20 cellular contexts compared by ENCODE assay signal in the genomic region with DNA sequence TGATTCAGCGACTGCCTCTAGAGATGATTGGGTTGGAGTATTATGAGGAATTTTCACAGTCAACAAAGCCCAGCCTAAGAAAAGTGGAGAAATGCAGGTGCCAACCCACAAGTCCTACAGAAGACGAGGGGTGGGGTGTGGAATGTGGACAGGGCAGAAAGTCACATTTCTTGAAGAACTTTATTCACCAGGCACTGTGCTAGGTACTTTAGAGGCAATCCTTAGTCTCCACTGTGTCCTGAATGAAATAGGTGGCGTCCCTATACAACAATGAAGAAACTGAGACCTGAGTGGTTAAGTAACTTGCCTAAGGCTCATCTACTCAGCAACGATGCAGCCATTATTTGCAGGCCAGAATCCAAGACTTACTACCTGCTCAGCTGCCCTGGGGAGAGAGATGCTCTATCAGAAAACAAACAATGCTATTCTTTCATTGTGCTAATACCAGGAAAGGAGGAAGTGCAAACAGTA.
DNase-seq lines count a peak whose midpoint lies in the region; ATAC-seq, FAIRE-seq and TF ChIP-seq lines count a peak whose summit lies in the region.
"Had no signal": no experiment of that assay in that cellular context is flagged by ENCODE, and none has a peak within 500 bp of the region (broad histone marks: within the 10 kb centered on the region; RNA-seq: fewer than 3 reads in every experiment).

No MANE protein-coding gene starts in this region.

- peaks cover 0 to 5% of the 10 kb centered on the region in 2 donors for H3K27me3 Mint-ChIP-seq in T-cell

- no peaks in the 10 kb centered on the region for H3K9me3 ChIP-seq in breast epithelium
- H3K9me3 ChIP-seq in suprapubic skin = no peaks in the 10 kb centered on the region
- H3K9me3 ChIP-seq: heart right ventricle, spleen had no signal

- H3K36me3 Mint-ChIP-seq in T-cell = no peaks in the 10 kb centered on the region
- H3K36me3 Mint-ChIP-seq: IgD-negative memory B cell had no signal

- no peak for TF ChIP-seq EP300 in suprapubic skin (IDR thresholded peaks at IDR 0.05)

- no peak overlapping the region for H3K27ac Mint-ChIP-seq in T-cell
- H3K27ac Mint-ChIP-seq: IgD-negative memory B cell had no signal

- TF ChIP-seq POLR2A in GM12891 (IDR thresholded peaks at IDR 0.05; ENCODE audit: low read depth, low read length) = no peak
- TF ChIP-seq POLR2A in breast epithelium (IDR thresholded peaks at IDR 0.05) = no peak
- TF ChIP-seq POLR2A in suprapubic skin (IDR thresholded peaks at IDR 0.05) = no peak

- H3K4me1 Mint-ChIP-seq in T-cell = no peaks in the 10 kb centered on the region
- H3K4me1 Mint-ChIP-seq: central memory CD8-positive, alpha-beta T cell had no signal

- peaks cover 0 to 4% of the 10 kb centered on the region in 2 donors for H3K4me1 ChIP-seq in breast epithelium
- peaks cover 13% of the 10 kb centered on the region for H3K4me1 ChIP-seq in suprapubic skin
- H3K4me1 ChIP-seq: heart right ventricle, spleen had no signal

- no peak overlapping the region for H3K4me3 Mint-ChIP-seq in T-cell
- H3K4me3 Mint-ChIP-seq: central memory CD8-positive, alpha-beta T cell; IgD-negative memory B cell had no signal

- TF ChIP-seq CTCF in breast epithelium (IDR thresholded peaks at IDR 0.05) (no peak), suprapubic skin (IDR thresholded peaks at IDR 0.05) (no peak)

- intact Hi-C loops in breast epithelium (cut with DNase I; ENCODE audit: low total_unique reads) = no loop called here

- no peak for DNase-seq in GM12891 (ENCODE audit: insufficient read length, low spot score)
- DNase-seq in breast epithelium (ENCODE audit: low spot score in 2 of 2) = peak in 1 of 2 donors; percentile 49
- peak; percentile 79 for DNase-seq in left kidney (ENCODE audit: low read depth, low spot score)
- DNase-seq in suprapubic skin (ENCODE audit: low spot score in 2 of 2) = no peak
- no peak for DNase-seq in NCI-H345 (lab: John Stamatoyannopoulos, UW)
- DNase-seq in GF-D8 (lab: John Stamatoyannopoulos, UW) = no peak
- DNase-seq in T-cell = no peak
- DNase-seq: activated CD4-positive, alpha-beta T cell treated with anti-CD3 and anti-CD28 coated beads, Interleukin-2, amount 50 U/mL, for 48 hours; activated gamma-delta T cell treated with Interleukin-2 at 50 U/mL for 16 hours; activated T-cell treated with anti-CD3 and anti-CD28 coated beads for 4 hours; amniotic stem cell; heart right ventricle; NCI-H1694 treated with DMSO at 0.1 percent for 48 hours; NCI-H446 treated with DMSO at 0.1 percent for 48 hours; retina; spleen; stimulated activated CD8-positive, alpha-beta memory T cell treated with anti-CD3 and anti-CD28 coated beads, Interleukin-4, amount 100 ng/mL, for 48 hours; substantia nigra had no signal

- no peaks in the 10 kb centered on the region for H3K27me3 ChIP-seq in breast epithelium
- H3K27me3 ChIP-seq in suprapubic skin = no peaks in the 10 kb centered on the region
- H3K27me3 ChIP-seq: spleen had no signal

- no peak for ATAC-seq in T-cell (replicated peaks in 1 of 4)
- ATAC-seq: heart right ventricle had no signal

- CTCF ChIA-PET in T-cell (lab: Charles Lee) = no interaction called here

- POLR2A ChIA-PET in T-cell (lab: Charles Lee) = no interaction called here

- H3K36me3 ChIP-seq in breast epithelium = no peaks in the 10 kb centered on the region
- no peaks in the 10 kb centered on the region for H3K36me3 ChIP-seq in suprapubic skin
- H3K36me3 ChIP-seq: heart right ventricle, spleen had no signal

- no peak for FAIRE-seq in GM12891 (lab: Jason Lieb, UNC)

- 59% methylated on average over 4 of the region's 4 CpGs for WGBS in suprapubic skin

- H3K9me3 Mint-ChIP-seq in T-cell = no peaks in the 10 kb centered on the region
- H3K9me3 Mint-ChIP-seq: central memory CD8-positive, alpha-beta T cell had no signal

- H3K4me3 ChIP-seq in breast epithelium (no peak overlapping the region), suprapubic skin (no peak overlapping the region)
- H3K4me3 ChIP-seq: heart right ventricle, spleen had no signal

- H3K27ac ChIP-seq in breast epithelium (peak overlapping the region; percentile 71 to 84), suprapubic skin (peak overlapping the region; percentile 29)
- H3K27ac ChIP-seq: heart right ventricle, spleen had no signal

TF ChIP-seq in GM12891, 5 proteins besides CTCF, POLR2A, EP300 and RAD21:
- TF ChIP-seq TAF1 (IDR thresholded peaks at IDR 0.05; ENCODE audit: low read depth, low read length) (no peak), PAX5 (IDR thresholded peaks at IDR 0.05; ENCODE audit: insufficient read depth, low read length, severe bottlenecking) (no peak), SPI1 (IDR thresholded peaks at IDR 0.05; ENCODE audit: low read depth, low read length) (peak; percentile 18; the same call in 1 of the 2 replicates), POU2F2 (IDR thresholded peaks at IDR 0.05; ENCODE audit: low read depth, low read length) (no peak), POLR2AphosphoS5 (IDR thresholded peaks at IDR 0.05; ENCODE audit: low read depth, low read length) (no peak)
